ENCODE assay signal across 26 cellular contexts in genomic region chr2:219272995-219273394, GRCh38. TPM values are rescaled to one million over a fixed set of nuclear protein-coding genes. Genes with fewer than 3 reads are reported as not detected.
DNase-seq lines count a peak whose midpoint lies in the region; ATAC-seq, FAIRE-seq and TF ChIP-seq lines count a peak whose summit lies in the region.
"Had no signal": no experiment of that assay in that cellular context is flagged by ENCODE, and none has a peak within 500 bp of the region (broad histone marks: within the 10 kb centered on the region; RNA-seq: fewer than 3 reads in every experiment).

No MANE protein-coding gene starts in this region.

- POLR2A ChIA-PET in A673 (lab: Charles Lee; ENCODE audit: low non-redundant PET) = no interaction called here

- DNase-seq in Daoy (ENCODE audit: low read depth) (peak; percentile 57), M059J (ENCODE audit: low read depth) (peak; percentile 87), amniotic epithelial cell (ENCODE audit: low read depth) (peak; percentile 71), myocyte (ENCODE audit: low read depth) (peak; percentile 68), A673 (ENCODE audit: low spot score) (no peak), D721Med (ENCODE audit: insufficient read length, low spot score) (no peak)
- no peak for DNase-seq in stimulated activated CD4-positive, alpha-beta T cell treated with anti-CD3 and anti-CD28 coated beads, Interleukin-12 subunit alpha, Interleukin-12 subunit beta, amount 100 ng/mL, for 4 hours
- DNase-seq: activated naive CD4-positive, alpha-beta T cell; activated T-cell treated with anti-CD3 and anti-CD28 coated beads for 4 hours; effector CD8-positive, alpha-beta T cell; NCI-H1694 treated with DMSO at 0.1 percent for 48 hours; NCI-H2227 treated with DMSO at 0.1 percent for 48 hours; nephron progenitor cell; spleen; SW 1271 had no signal

- H3K4me1 ChIP-seq in A673 (ENCODE audit: insufficient read depth, low read length, poor library complexity, severe bottlenecking) = peaks cover 3% of the 10 kb centered on the region

- H3K9me3 ChIP-seq in A673 (ENCODE audit: low read depth, low read length, poor library complexity, severe bottlenecking) = no peaks in the 10 kb centered on the region
- H3K9me3 ChIP-seq: esophagus muscularis mucosa, spleen, suprapubic skin had no signal

- FAIRE-seq in D721Med (lab: Jason Lieb, UNC) = no peak
- FAIRE-seq: GM18507, TTC549 had no signal

- CTCF ChIA-PET in A673 (lab: Charles Lee) = no interaction called here

- no peak for TF ChIP-seq CTCF in A673 (conservative IDR thresholded peaks at IDR 0.05; ENCODE audit: low read depth, low read length)
- TF ChIP-seq CTCF in D721Med (IDR thresholded peaks at IDR 0.05; ENCODE audit: insufficient read depth, missing control alignments) = no peak

- no peak overlapping the region for H3K4me3 ChIP-seq in A673 (ENCODE audit: low read depth, low read length, poor library complexity, severe bottlenecking)
- H3K4me3 ChIP-seq: esophagus muscularis mucosa, GM23248, spleen, suprapubic skin had no signal

- intact Hi-C loops in A673 (cut with micrococcal nuclease; ENCODE audit: unreplicated experiment) = no loop called here

- no TSS peak for BruUV-seq in A673 (replicated peaks; lab: Mats Ljungman, UMichigan)

- ATAC-seq in HG02884 (IDR thresholded peaks at IDR 0.05; ENCODE audit: unreplicated experiment) = no peak

- no peak overlapping the region for H3K27ac ChIP-seq in A673 (ENCODE audit: low read depth, low read length, poor library complexity, severe bottlenecking)
- H3K27ac ChIP-seq: spleen had no signal

- no peaks in the 10 kb centered on the region for H3K27me3 ChIP-seq in A673 (replicated peaks; ENCODE audit: insufficient read depth, low read depth, low read length, poor library complexity)
- H3K27me3 ChIP-seq: esophagus muscularis mucosa, spleen, suprapubic skin had no signal

- H3K36me3 ChIP-seq in A673 (ENCODE audit: insufficient read depth, low read length, poor library complexity, severe bottlenecking) = no peaks in the 10 kb centered on the region
- H3K36me3 ChIP-seq: esophagus muscularis mucosa, spleen, suprapubic skin had no signal

RNA-seq across cellular contexts. Expression of gene DNAJB2, which starts 6.2 kb away (rescaled TPM):
- total RNA-seq in Daoy (2014; rRNA removed; shearing (Covaris generic)) = 19.9 and 20.2 TPM in 2 replicates
- 33.2 and 45.9 TPM in 2 replicates for total RNA-seq in M059J (2014; rRNA removed; shearing (Covaris generic))
- total RNA-seq in myocyte (40.1 and 80.0 TPM in 2 replicates), A673 (2021) (24.4 and 24.6 TPM in 2 replicates)
- polyA plus RNA-seq in myocyte (2012) = 57.2 TPM

RNA-seq across cellular contexts. Expression of gene TUBA4A, which starts 19.3 kb away (rescaled TPM):
- total RNA-seq in Daoy (2014; rRNA removed; shearing (Covaris generic)) = 65.0 and 79.9 TPM in 2 replicates
- 105 and 129 TPM in 2 replicates for total RNA-seq in M059J (2014; rRNA removed; shearing (Covaris generic))
- 120 and 128 TPM in 2 replicates for total RNA-seq in myocyte
- polyA plus RNA-seq in myocyte (2012) = 65.1 TPM
- total RNA-seq in A673 (2021) = 62.9 and 68.0 TPM in 2 replicates

RNA-seq across cellular contexts. Expression of gene TUBA4B, which starts 20.0 kb away (rescaled TPM):
- not detected in 2 replicates for total RNA-seq in Daoy (2014; rRNA removed; shearing (Covaris generic))
- not detected in 2 replicates for total RNA-seq in M059J (2014; rRNA removed; shearing (Covaris generic))
- total RNA-seq in myocyte = 0.11 TPM in 1 of 2 replicates, not detected in the other
- not detected for polyA plus RNA-seq in myocyte (2012)
- total RNA-seq in A673 (2021) = not detected in 2 replicates
- total RNA-seq: aorta, cerebellum, esophagus muscularis mucosa, glomerular endothelial cell, GM23248, mesothelial cell of epicardium, progenitor cell of endocrine pancreas, spleen, suprapubic skin had no signal
- polyA plus RNA-seq: GM23248, spleen had no signal

RNA-seq across cellular contexts. Expression of gene STK16, which starts 27.7 kb away (rescaled TPM):
- total RNA-seq in Daoy (2014; rRNA removed; shearing (Covaris generic)) = 5.4 and 8.9 TPM in 2 replicates
- total RNA-seq in M059J (2014; rRNA removed; shearing (Covaris generic)) = 24.5 and 33.7 TPM in 2 replicates
- total RNA-seq in myocyte (18.3 and 19.4 TPM in 2 replicates), A673 (2021) (22.0 and 27.6 TPM in 2 replicates)
- 65.8 TPM for polyA plus RNA-seq in myocyte (2012)

RNA-seq across cellular contexts. Expression of gene GLB1L, which starts 27.8 kb away (rescaled TPM):
- 2.7 and 3.2 TPM in 2 replicates for total RNA-seq in Daoy (2014; rRNA removed; shearing (Covaris generic))
- 6.2 and 8.0 TPM in 2 replicates for total RNA-seq in M059J (2014; rRNA removed; shearing (Covaris generic))
- 3.5 and 4.6 TPM in 2 replicates for total RNA-seq in myocyte
- 7.6 TPM for polyA plus RNA-seq in myocyte (2012)
- 6.9 and 8.4 TPM in 2 replicates for total RNA-seq in A673 (2021)

Comparison
In these comparisons a context has a peak if more than half of its experiments do, and no peak if none do; other contexts are left out.
1. DNase-seq: peak in Daoy (single experiment), M059J (single experiment), amniotic epithelial cell (single experiment) and myocyte (single experiment); none in A673 (single experiment), stimulated activated CD4-positive, alpha-beta T cell treated with anti-CD3 and anti-CD28 coated beads, Interleukin-12 subunit alpha, Interleukin-12 subunit beta, amount 100 ng/mL, for 4 hours (single experiment) and D721Med (single experiment).